8 cellular contexts compared by ENCODE assay signal in the genomic region with DNA sequence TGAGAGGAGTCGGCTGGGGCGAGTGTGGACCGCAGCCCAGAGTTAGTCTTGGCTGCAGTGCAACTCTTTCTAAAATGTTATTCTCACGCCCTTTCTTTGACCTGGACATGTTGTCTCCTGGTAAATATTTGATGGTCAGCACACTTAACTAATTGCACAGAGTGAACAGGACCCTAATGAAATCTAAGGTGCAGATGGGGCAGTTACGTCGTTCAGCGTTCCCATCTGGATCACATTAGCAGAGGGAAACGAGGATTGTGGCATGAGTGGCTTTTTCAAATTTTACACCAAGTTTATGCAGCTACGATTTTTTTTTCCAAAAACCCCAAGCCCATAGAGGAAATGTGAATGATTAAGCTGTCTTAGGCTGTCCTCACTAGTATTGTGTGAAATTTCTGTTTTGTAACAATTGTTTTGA. TPM values are rescaled to one million over a fixed set of nuclear protein-coding genes. Genes with fewer than 3 reads are reported as not detected.
DNase-seq lines count a peak whose midpoint lies in the region; ATAC-seq and TF ChIP-seq lines count a peak whose summit lies in the region.

No MANE protein-coding gene starts in this region.

- no peak for ATAC-seq in psoas muscle

- DNase-seq in SK-N-MC (ENCODE audit: low read depth, low spot score) = no peak
- DNase-seq in fibroblast of peridontal ligament (ENCODE audit: extremely low read depth) = peak; percentile 69
- peak in 1 of 2 donors; percentile 58 for DNase-seq in psoas muscle
- no peak for DNase-seq in NCI-H2081 (lab: John Stamatoyannopoulos, UW)
- no peak for DNase-seq in retina
- no peak for DNase-seq in GF-D8 (lab: John Stamatoyannopoulos, UW)
- no peak for DNase-seq in NCI-H1930 (lab: John Stamatoyannopoulos, UW)

- WGBS in psoas muscle, 3 donors = 0 to 1% (median 0%) methylated on average over 9 of the region's 9 CpGs

- intact Hi-C loops in psoas muscle (cut with DNase I) = loop anchor here in 1 of 2 donors (5.0 kb wide), 1 partner anchor 70 kb away; no protein-coding TSS in a partner anchor

- H3K4me3 ChIP-seq in SK-N-MC (peak overlapping the region; percentile 95), psoas muscle (peak overlapping the region; percentile 98)

- no peaks in the 10 kb centered on the region; the same call in 1 of the 2 replicates for H3K4me1 ChIP-seq in ES-I3 (ENCODE audit: insufficient read depth, low read length)
- H3K4me1 ChIP-seq in psoas muscle = peaks cover 42% of the 10 kb centered on the region

- H3K9ac ChIP-seq in ES-I3 (ENCODE audit: low read depth, low read length) = peak overlapping the region; percentile 89
- peak overlapping the region; percentile 76 for H3K9ac ChIP-seq in SK-N-MC (ENCODE audit: insufficient read length)

- no peaks in the 10 kb centered on the region for H3K36me3 ChIP-seq in ES-I3 (ENCODE audit: insufficient read depth, low read length)
- no peaks in the 10 kb centered on the region for H3K36me3 ChIP-seq in SK-N-MC (ENCODE audit: insufficient read depth, low read length)
- no peaks in the 10 kb centered on the region for H3K36me3 ChIP-seq in psoas muscle (ENCODE audit: insufficient read depth in 1 of 2, low read depth in 1 of 2)

- H3K27ac ChIP-seq in SK-N-MC (peak overlapping the region; percentile 81), psoas muscle (peak overlapping the region; percentile 96)

- TF ChIP-seq CTCF in psoas muscle (IDR thresholded peaks at IDR 0.05) = no peak

- no peaks in the 10 kb centered on the region for H3K9me3 ChIP-seq in ES-I3 (ENCODE audit: control insufficient read depth, insufficient read depth, low read length)
- no peaks in the 10 kb centered on the region for H3K9me3 ChIP-seq in SK-N-MC (ENCODE audit: low read depth, low read length)
- no peaks in the 10 kb centered on the region for H3K9me3 ChIP-seq in psoas muscle

- no peaks in the 10 kb centered on the region for H3K27me3 ChIP-seq in psoas muscle (ENCODE audit: insufficient read depth in 3 of 3, low read length in 2 of 3)

RNA-seq across cellular contexts. Expression of gene C9orf85, which starts 0.5 kb away (rescaled TPM):
- 1 to 10 TPM; 5.5 to 9.3 (median 7.7) TPM for total RNA-seq in psoas muscle
- polyA plus RNA-seq in psoas muscle = 10 to 100 TPM in 1 of 3 donors, 1 to 10 TPM in 2; 7.1 to 13.7 (median 8.5) TPM

RNA-seq across cellular contexts. Expression of gene ABHD17B, which starts 0.9 kb away (rescaled TPM):
- 10 to 100 TPM; 10.5 to 68.3 (median 17.4) TPM for total RNA-seq in psoas muscle
- 10 to 100 TPM in 2 of 3 donors, 1 to 10 TPM in 1; 8.4 to 25.5 (median 12.1) TPM for polyA plus RNA-seq in psoas muscle
